ENCODE assay signal across 8 cellular contexts in genomic region chrX:119870626-119871131, GRCh38. TPM values are rescaled to one million over a fixed set of nuclear protein-coding genes. Genes with fewer than 3 reads are reported as not detected.
DNase-seq lines count a peak whose midpoint lies in the region; ATAC-seq and TF ChIP-seq lines count a peak whose summit lies in the region.

No MANE protein-coding gene starts in this region.

- intact Hi-C loops in upper lobe of right lung (cut with DNase I): no loop called here

- TF ChIP-seq CTCF in AG10803 (conservative IDR thresholded peaks at IDR 0.05; ENCODE audit: low read length): no peak
- TF ChIP-seq CTCF in LNCaP clone FGC (IDR thresholded peaks at IDR 0.05; ENCODE audit: control insufficient read depth, extremely low read depth, insufficient read depth): no peak
- TF ChIP-seq CTCF in epithelial cell of proximal tubule (conservative IDR thresholded peaks at IDR 0.05; ENCODE audit: low read depth, low read length): no peak
- no peak for TF ChIP-seq CTCF in upper lobe of right lung (IDR thresholded peaks at IDR 0.05)

- H3K36me3 Mint-ChIP-seq in activated CD4-positive, alpha-beta memory T cell treated with anti-CD3 and anti-CD28 coated beads, Interleukin-2, amount 10 ng/mL, durations not matched to agents 7 days and 5 days (ENCODE audit: low read depth): peaks cover 22% of the 10 kb centered on the region

- H3K36me3 ChIP-seq in muscle layer of duodenum (ENCODE audit: control insufficient read depth in 1 of 2, insufficient read depth in 2 of 2, low read length in 2 of 2) (no peaks in the 10 kb centered on the region), upper lobe of right lung (no peaks in the 10 kb centered on the region)

- peak overlapping the region; percentile 99 for H3K27ac Mint-ChIP-seq in activated CD4-positive, alpha-beta memory T cell treated with anti-CD3 and anti-CD28 coated beads, Interleukin-2, amount 10 ng/mL, durations not matched to agents 7 days and 5 days

- no peaks in the 10 kb centered on the region for H3K27me3 ChIP-seq in muscle layer of duodenum (ENCODE audit: low read depth, low read length)
- H3K27me3 ChIP-seq in upper lobe of right lung: no peaks in the 10 kb centered on the region

- H3K4me3 Mint-ChIP-seq in activated CD4-positive, alpha-beta memory T cell treated with anti-CD3 and anti-CD28 coated beads, Interleukin-2, amount 10 ng/mL, durations not matched to agents 7 days and 5 days: peak overlapping the region; percentile 95

- CTCF ChIA-PET in activated CD4-positive, alpha-beta memory T cell treated with anti-CD3 and anti-CD28 coated beads, Interleukin-2, amount 10 ng/mL, durations not matched to agents 7 days and 5 days (lab: Charles Lee): interaction anchor here (0.9 to 2.3 kb wide), 9 partner anchors 9 to 113 kb away, joined by 3 to 14 read pairs (median 4); partner anchors contain the start of genes RPL39, SOWAHD and UPF3B

- H3K9me3 ChIP-seq in muscle layer of duodenum (ENCODE audit: control insufficient read depth in 1 of 2, low read length in 2 of 2) (no peaks in the 10 kb centered on the region), upper lobe of right lung (no peaks in the 10 kb centered on the region)

- no peaks in the 10 kb centered on the region for H3K9me3 Mint-ChIP-seq in activated CD4-positive, alpha-beta memory T cell treated with anti-CD3 and anti-CD28 coated beads, Interleukin-2, amount 10 ng/mL, durations not matched to agents 7 days and 5 days

- peak overlapping the region; percentile 97 for H3K27ac ChIP-seq in muscle layer of duodenum (ENCODE audit: low read length)
- H3K27ac ChIP-seq in upper lobe of right lung: peak overlapping the region; percentile 94

- H3K27me3 Mint-ChIP-seq in activated CD4-positive, alpha-beta memory T cell treated with anti-CD3 and anti-CD28 coated beads, Interleukin-2, amount 10 ng/mL, durations not matched to agents 7 days and 5 days: no peaks in the 10 kb centered on the region

- ATAC-seq in GM19025 (IDR thresholded peaks at IDR 0.05; ENCODE audit: low read depth, unreplicated experiment) (peak; percentile 9), upper lobe of right lung (peak; percentile 15), GM19395 (IDR thresholded peaks at IDR 0.05; ENCODE audit: unreplicated experiment) (no peak)

- H3K4me1 Mint-ChIP-seq in activated CD4-positive, alpha-beta memory T cell treated with anti-CD3 and anti-CD28 coated beads, Interleukin-2, amount 10 ng/mL, durations not matched to agents 7 days and 5 days: peaks cover 21% of the 10 kb centered on the region

- POLR2A ChIA-PET in activated CD4-positive, alpha-beta memory T cell treated with anti-CD3 and anti-CD28 coated beads, Interleukin-2, amount 10 ng/mL, durations not matched to agents 7 days and 5 days (lab: Charles Lee): interaction anchor here (0.6 to 4.7 kb wide), 20 partner anchors 9 to 297 kb away, joined by 3 to 61 read pairs (median 5); partner anchors contain the start of genes RPL39, SEPTIN6, SOWAHD and UPF3B

- H3K4me3 ChIP-seq in AG10803 (ENCODE audit: low read length) (peak overlapping the region; percentile 78), LNCaP clone FGC (ENCODE audit: low read depth, low read length) (peak overlapping the region; percentile 81), epithelial cell of proximal tubule (ENCODE audit: low read depth, low read length) (peak overlapping the region; percentile 81), muscle layer of duodenum (ENCODE audit: low read depth in 1 of 2, low read length in 2 of 2) (peak overlapping the region; percentile 69 to 93), upper lobe of right lung (peak overlapping the region; percentile 57)

- peaks cover 0 to 8% of the 10 kb centered on the region in 2 donors for H3K4me1 ChIP-seq in muscle layer of duodenum (ENCODE audit: control insufficient read depth in 1 of 2, insufficient read depth in 2 of 2, low read length in 2 of 2)
- no peaks in the 10 kb centered on the region for H3K4me1 ChIP-seq in upper lobe of right lung

- peak; percentile 31 for DNase-seq in AG10803 (ENCODE audit: low read depth)
- no peak for DNase-seq in LNCaP clone FGC (ENCODE audit: low read depth)
- DNase-seq in activated CD4-positive, alpha-beta memory T cell treated with anti-CD3 and anti-CD28 coated beads, Interleukin-2, amount 10 ng/mL, durations not matched to agents 7 days and 5 days: peak; percentile 42
- no peak for DNase-seq in epithelial cell of proximal tubule (ENCODE audit: low read depth)
- no peak for DNase-seq in upper lobe of right lung

RNA-seq across cellular contexts. Expression of gene RNF113A, which starts 0.9 kb away (rescaled TPM):
- 10 to 100 TPM; 33.0 to 36.2 TPM for total RNA-seq in activated CD4-positive, alpha-beta memory T cell treated with anti-CD3 and anti-CD28 coated beads, Interleukin-2, amount 10 ng/mL, durations not matched to agents 7 days and 5 days
- total RNA-seq in epithelial cell of proximal tubule (7.5 and 15.6 TPM in 2 replicates), upper lobe of right lung (13.6 TPM)

RNA-seq across cellular contexts. Expression of gene NDUFA1, which starts 1.0 kb away (rescaled TPM):
- 100 to 1,000 TPM; 104 to 108 TPM for total RNA-seq in activated CD4-positive, alpha-beta memory T cell treated with anti-CD3 and anti-CD28 coated beads, Interleukin-2, amount 10 ng/mL, durations not matched to agents 7 days and 5 days
- 57.0 and 110 TPM in 2 replicates for total RNA-seq in epithelial cell of proximal tubule
- 70.4 TPM for total RNA-seq in upper lobe of right lung

RNA-seq across cellular contexts. Expression of gene UPF3B, which starts 17.9 kb away (rescaled TPM):
- 10 to 100 TPM in 1 of 2 experiments, 1 to 10 TPM in 1; 9.4 to 11.2 TPM for total RNA-seq in activated CD4-positive, alpha-beta memory T cell treated with anti-CD3 and anti-CD28 coated beads, Interleukin-2, amount 10 ng/mL, durations not matched to agents 7 days and 5 days
- total RNA-seq in epithelial cell of proximal tubule (4.6 and 4.8 TPM in 2 replicates), upper lobe of right lung (6.3 TPM)

RNA-seq across cellular contexts. Expression of gene AKAP14, which starts 25.0 kb away (rescaled TPM):
- total RNA-seq in activated CD4-positive, alpha-beta memory T cell treated with anti-CD3 and anti-CD28 coated beads, Interleukin-2, amount 10 ng/mL, durations not matched to agents 7 days and 5 days: not detected
- not detected in 2 replicates for total RNA-seq in epithelial cell of proximal tubule
- total RNA-seq in upper lobe of right lung: not detected

Comparison
In these comparisons a context has a peak if more than half of its experiments do, and no peak if none do; other contexts are left out.
1. DNase-seq: peak in AG10803 (single experiment) and activated CD4-positive, alpha-beta memory T cell treated with anti-CD3 and anti-CD28 coated beads, Interleukin-2, amount 10 ng/mL, durations not matched to agents 7 days and 5 days (single experiment); none in LNCaP clone FGC (single experiment), epithelial cell of proximal tubule (single experiment) and upper lobe of right lung (single experiment).
2. Peak in every context shown above with its lines, with median percentiles within 50 percentile points of each other: H3K4me3 ChIP-seq.